7 cellular contexts compared by ENCODE assay signal in genomic region chr11:64241430-64242153, GRCh38.
DNase-seq lines count a peak whose midpoint lies in the region; ATAC-seq lines count a peak whose summit lies in the region.

No MANE protein-coding gene starts in this region.

- DNase-seq in NCI-H2081 (lab: John Stamatoyannopoulos, UW): peak; percentile 94 to 99
- peak; percentile 99 for DNase-seq in T1000 (lab: John Stamatoyannopoulos, UW)
- peak; percentile 100 for DNase-seq in astrocyte of the hippocampus (ENCODE audit: low read depth, low spot score)
- no peak for DNase-seq in skeletal muscle cell (ENCODE audit: low read depth)

- peaks cover 4% of the 10 kb centered on the region for H3K4me1 ChIP-seq in iPS-15b (ENCODE audit: control insufficient read depth, insufficient read depth, low read length)

- H3K4me3 ChIP-seq in iPS-15b (ENCODE audit: low read depth, low read length) (peak overlapping the region; percentile 96), skeletal muscle cell (ENCODE audit: low read depth, low read length) (peak overlapping the region; percentile 84)

- no peaks in the 10 kb centered on the region for H3K27me3 ChIP-seq in iPS-15b (ENCODE audit: control insufficient read depth, insufficient read depth, low read length)

- peaks cover 22% of the 10 kb centered on the region for H3K36me3 ChIP-seq in iPS-15b (ENCODE audit: control insufficient read depth, insufficient read depth, low read length)

- peak overlapping the region; percentile 76 for H3K9ac ChIP-seq in iPS-15b (ENCODE audit: low read depth, low read length)

- H3K9me3 ChIP-seq in iPS-15b (ENCODE audit: control insufficient read depth, insufficient read depth, low read length): no peaks in the 10 kb centered on the region

- ATAC-seq in GM18508 (IDR thresholded peaks at IDR 0.05; ENCODE audit: insufficient read depth, unreplicated experiment) (peak; percentile 37), HG02981 (IDR thresholded peaks at IDR 0.05; ENCODE audit: unreplicated experiment) (peak; percentile 56)
